ENCODE assay signal across 18 cellular contexts in the genomic region with DNA sequence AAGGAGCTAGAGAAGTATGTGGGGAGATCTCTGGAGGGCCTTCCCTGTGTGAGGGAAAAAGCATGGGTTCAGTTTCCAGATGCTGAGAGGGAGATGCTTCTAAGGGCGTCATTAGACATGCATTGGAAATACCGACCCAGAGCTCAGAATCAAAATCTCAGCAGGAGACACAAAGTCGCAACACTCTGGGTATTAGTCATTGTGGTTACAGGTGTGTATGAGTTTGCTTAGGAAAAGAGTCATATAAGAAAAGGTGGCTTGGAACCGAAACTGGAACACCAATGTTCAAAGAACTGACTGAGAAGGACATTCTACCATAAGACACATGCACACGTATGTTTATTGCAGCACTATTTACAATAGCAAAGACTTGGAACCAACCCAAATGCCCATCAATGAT.
DNase-seq lines count a peak whose midpoint lies in the region; ATAC-seq and TF ChIP-seq lines count a peak whose summit lies in the region.
"Had no signal": no experiment of that assay in that cellular context is flagged by ENCODE, and none has a peak within 500 bp of the region (broad histone marks: within the 10 kb centered on the region; RNA-seq: fewer than 3 reads in every experiment).

No MANE protein-coding gene starts in this region.

- no peak overlapping the region for H3K18ac ChIP-seq in mesenchymal stem cell (ENCODE audit: low read depth in 1 of 2, low read length in 2 of 2)

- DNase-seq in epithelial cell of esophagus (ENCODE audit: low read depth): peak; percentile 86
- DNase-seq in GM19240 (ENCODE audit: insufficient read length, low spot score): no peak
- no peak for DNase-seq in GF-D8 (lab: John Stamatoyannopoulos, UW)
- no peak for DNase-seq in HuH-7 (ENCODE audit: low spot score)
- no peak for DNase-seq in mesenchymal stem cell
- DNase-seq: activated CD8-positive, alpha-beta memory T cell treated with anti-CD3 and anti-CD28 coated beads, Interleukin-2, amount 50 U/mL, for 4 hours; activated naive CD4-positive, alpha-beta T cell treated with anti-CD3 and anti-CD28 coated beads, Interleukin-2, amount 10 ng/mL, durations not matched to agents 7 days and 5 days; islet precursor cell; KG1; NCI-H1436; NCI-H2227 treated with DMSO at 0.1 percent for 48 hours; NK-92 treated with Interleukin-12 subunit alpha and Interleukin-12 subunit beta, amount 100 ng/mL, for 24 hours; retina; SJCRH30 had no signal

- no peak overlapping the region for H3K14ac ChIP-seq in mesenchymal stem cell (ENCODE audit: low read length in 2 of 2)

- no peak overlapping the region for H2AK5ac ChIP-seq in mesenchymal stem cell (ENCODE audit: low read length, severe bottlenecking)

- ATAC-seq in GM18867 (IDR thresholded peaks at IDR 0.05; ENCODE audit: unreplicated experiment) (peak; percentile 76), GM21717 (IDR thresholded peaks at IDR 0.05; ENCODE audit: unreplicated experiment) (peak; percentile 64), HG03565 (IDR thresholded peaks at IDR 0.05; ENCODE audit: unreplicated experiment) (peak; percentile 93)

- no peaks in the 10 kb centered on the region for H3K36me3 ChIP-seq in mesenchymal stem cell (ENCODE audit: control insufficient read depth in 1 of 2, insufficient read depth in 2 of 2, low read depth in 1 of 2, low read length in 2 of 2)
- H3K36me3 ChIP-seq: esophagus muscularis mucosa, SJCRH30 had no signal

- H3K9me3 ChIP-seq in mesenchymal stem cell (ENCODE audit: control insufficient read depth, low read length): no peaks in the 10 kb centered on the region
- H3K9me3 ChIP-seq: esophagus muscularis mucosa, SJCRH30 had no signal

- 94% methylated on average over 5 of the region's 5 CpGs for WGBS in mesenchymal stem cell

- no peak overlapping the region for H2BK12ac ChIP-seq in mesenchymal stem cell (ENCODE audit: low read length in 2 of 2)

- no peak overlapping the region for H2BK120ac ChIP-seq in mesenchymal stem cell (ENCODE audit: low read depth, low read length)

- no peak overlapping the region for H3K4me3 ChIP-seq in epithelial cell of esophagus (ENCODE audit: low read length)
- H3K4me3 ChIP-seq in mesenchymal stem cell (ENCODE audit: insufficient read depth in 1 of 2, low read depth in 1 of 2, low read length in 2 of 2): no peak overlapping the region
- H3K4me3 ChIP-seq: esophagus muscularis mucosa, SJCRH30 had no signal

- H3K4ac ChIP-seq in mesenchymal stem cell (ENCODE audit: low read depth in 1 of 2, low read length in 2 of 2): no peak overlapping the region

- no peak overlapping the region for H2BK15ac ChIP-seq in mesenchymal stem cell (ENCODE audit: low read depth, poor library complexity, severe bottlenecking)

- H2BK5ac ChIP-seq in mesenchymal stem cell (ENCODE audit: low read depth, low read length, poor library complexity, severe bottlenecking): no peak overlapping the region

- H3K4me2 ChIP-seq in mesenchymal stem cell (ENCODE audit: low read length, poor library complexity, severe bottlenecking): no peak overlapping the region

- H4K91ac ChIP-seq in mesenchymal stem cell (ENCODE audit: low read length): no peak overlapping the region

- no peak overlapping the region for H2AFZ ChIP-seq in mesenchymal stem cell (ENCODE audit: low read depth, low read length)

- no peak overlapping the region for H4K8ac ChIP-seq in mesenchymal stem cell (ENCODE audit: low read length)

- H3K27ac ChIP-seq in mesenchymal stem cell (ENCODE audit: low read length, poor library complexity, severe bottlenecking): no peak overlapping the region
- H3K27ac ChIP-seq: esophagus muscularis mucosa, SJCRH30 had no signal

- no peaks in the 10 kb centered on the region for H3K4me1 ChIP-seq in mesenchymal stem cell (ENCODE audit: control insufficient read depth, insufficient read depth, low read depth, low read length)
- H3K4me1 ChIP-seq: esophagus muscularis mucosa, SJCRH30 had no signal

- TF ChIP-seq CTCF in epithelial cell of esophagus (IDR thresholded peaks at IDR 0.05; ENCODE audit: insufficient read depth, low read depth, low read length, missing control alignments): no peak

- H3K79me1 ChIP-seq in mesenchymal stem cell (replicated peaks; ENCODE audit: low read length, poor library complexity, severe bottlenecking): no peaks in the 10 kb centered on the region

- H3K27me3 ChIP-seq in mesenchymal stem cell (ENCODE audit: control insufficient read depth in 1 of 2, insufficient read depth in 1 of 2, low read length in 2 of 2): no peaks in the 10 kb centered on the region
- H3K27me3 ChIP-seq: esophagus muscularis mucosa, SJCRH30 had no signal

- no peak overlapping the region for H3K9ac ChIP-seq in mesenchymal stem cell (ENCODE audit: low read length)

- H3K23ac ChIP-seq in mesenchymal stem cell (ENCODE audit: low read length in 2 of 2): no peak overlapping the region
